ENCODE assay signal across 5 cellular contexts in the genomic region with DNA sequence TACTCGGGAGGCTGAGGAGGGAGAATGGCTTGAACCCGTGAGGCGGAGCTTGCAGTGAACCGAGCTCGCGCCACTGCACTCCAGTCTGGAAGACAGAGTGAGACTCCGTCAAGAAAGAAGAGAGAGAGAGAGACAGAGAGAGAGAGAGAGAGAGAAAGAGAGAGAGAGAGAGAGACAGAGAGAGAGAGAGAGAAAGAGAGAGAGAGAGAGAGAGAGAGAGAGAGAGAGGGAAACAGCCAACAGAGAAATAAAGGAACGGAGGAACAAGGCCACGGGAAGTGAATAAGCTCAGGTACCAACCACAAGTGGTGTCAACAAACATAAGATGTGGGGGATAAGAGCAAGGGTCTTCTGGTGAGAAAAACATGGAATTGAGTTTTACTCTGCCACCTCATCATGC.
A peak's percentile ranks its signal among the peaks of the same experiment; 100 is the strongest.
DNase-seq lines count a peak whose midpoint lies in the region; FAIRE-seq and TF ChIP-seq lines count a peak whose summit lies in the region.
"Not testable (repeated sequence)": the region's sequence is repeated elsewhere in the genome, so short reads cannot be mapped to it uniquely, and the experiment has no call there.

No MANE protein-coding gene starts in this region.

- H3K27ac Mint-ChIP-seq in activated CD4-positive, alpha-beta T cell treated with anti-CD3 and anti-CD28 coated beads, Interleukin-2, amount 10 ng/mL, durations not matched to agents 7 days and 5 days: peak overlapping the region; percentile 64

- not testable (repeated sequence) for H3K27me3 ChIP-seq in adipocyte (replicated peaks; ENCODE audit: control insufficient read depth, insufficient read depth, low read length); subcutaneous abdominal adipose tissue (ENCODE audit: control insufficient read depth in 5 of 5, insufficient read depth in 4 of 5, low read length in 5 of 5)

- POLR2A ChIA-PET in HEK293 (lab: Yijun Ruan, JAX); activated CD4-positive, alpha-beta T cell treated with anti-CD3 and anti-CD28 coated beads, Interleukin-2, amount 10 ng/mL, durations not matched to agents 7 days and 5 days (lab: Charles Lee): not testable (repeated sequence)

- not testable (repeated sequence) for H3K27ac ChIP-seq in HEK293 (ENCODE audit: extremely low read depth, low read depth, low read length); kidney (ENCODE audit: low read depth in 2 of 2, low read length in 2 of 2)
- peak overlapping the region; percentile 88 for H3K27ac ChIP-seq in subcutaneous abdominal adipose tissue (ENCODE audit: low read depth, low read length)

- not testable (repeated sequence) for H3K4me3 Mint-ChIP-seq in activated CD4-positive, alpha-beta T cell treated with anti-CD3 and anti-CD28 coated beads, Interleukin-2, amount 10 ng/mL, durations not matched to agents 7 days and 5 days

- not testable (repeated sequence) for DNase-seq in activated CD4-positive, alpha-beta T cell treated with anti-CD3 and anti-CD28 coated beads, Interleukin-2, amount 10 ng/mL, durations not matched to agents 7 days and 5 days; adipocyte (ENCODE audit: low read depth)
- peak; percentile 43 for DNase-seq in kidney

- H3K4me1 ChIP-seq in HEK293 (ENCODE audit: control insufficient read depth, insufficient read depth, low read length); kidney (ENCODE audit: control insufficient read depth in 1 of 2, insufficient read depth in 1 of 2, low read depth in 1 of 2, low read length in 2 of 2): not testable (repeated sequence)
- peaks cover 35% of the 10 kb centered on the region for H3K4me1 ChIP-seq in adipocyte (ENCODE audit: control insufficient read depth, insufficient read depth, low read length)
- peaks cover 0 to 27% (median 16%) of the 10 kb centered on the region in 5 donors for H3K4me1 ChIP-seq in subcutaneous abdominal adipose tissue (ENCODE audit: control insufficient read depth in 5 of 5, insufficient read depth in 5 of 5, low read length in 5 of 5)

- not testable (repeated sequence) for H3K9me3 ChIP-seq in HEK293 (ENCODE audit: control insufficient read depth, insufficient read depth, low read depth, low read length); adipocyte (ENCODE audit: control insufficient read depth, low read length); kidney (ENCODE audit: control insufficient read depth in 1 of 2, low read length in 2 of 2); subcutaneous abdominal adipose tissue (ENCODE audit: control insufficient read depth in 5 of 5, low read length in 5 of 5)

- H3K36me3 ChIP-seq in HEK293 (ENCODE audit: control insufficient read depth in 2 of 2, insufficient read depth in 1 of 2, low read length in 2 of 2); adipocyte (ENCODE audit: control insufficient read depth, insufficient read depth, low read length, severe bottlenecking); kidney (ENCODE audit: control insufficient read depth in 1 of 2, insufficient read depth in 2 of 2, low read length in 2 of 2); subcutaneous abdominal adipose tissue (ENCODE audit: control insufficient read depth in 5 of 5, insufficient read depth in 5 of 5, low read length in 5 of 5): not testable (repeated sequence)

- FAIRE-seq in kidney (lab: Jason Lieb, UNC): not testable (repeated sequence)

- not testable (repeated sequence) for H3K4me1 Mint-ChIP-seq in activated CD4-positive, alpha-beta T cell treated with anti-CD3 and anti-CD28 coated beads, Interleukin-2, amount 10 ng/mL, durations not matched to agents 7 days and 5 days

- not testable (repeated sequence) for TF ChIP-seq CTCF in HEK293 (tag by site-specific recombination; IDR thresholded peaks at IDR 0.05); kidney (IDR thresholded peaks at IDR 0.05; ENCODE audit: borderline replicate concordance, extremely low read depth, insufficient read depth)

- H3K4me3 ChIP-seq in HEK293 (ENCODE audit: low read depth, low read length); adipocyte (ENCODE audit: low read length); kidney (ENCODE audit: low read length in 2 of 2); subcutaneous abdominal adipose tissue (ENCODE audit: low read depth in 1 of 5, low read length in 5 of 5): not testable (repeated sequence)

- CTCF ChIA-PET in HEK293 (lab: Yijun Ruan, JAX); activated CD4-positive, alpha-beta T cell treated with anti-CD3 and anti-CD28 coated beads, Interleukin-2, amount 10 ng/mL, durations not matched to agents 7 days and 5 days (lab: Charles Lee): not testable (repeated sequence)

- peak overlapping the region; percentile 76 for H3K9ac ChIP-seq in adipocyte (ENCODE audit: low read length)
- not testable (repeated sequence) for H3K9ac ChIP-seq in kidney (ENCODE audit: low read length in 2 of 2); subcutaneous abdominal adipose tissue (ENCODE audit: low read length in 5 of 5)

- intact Hi-C loops in kidney (cut with DNase I): not testable (repeated sequence)

- H3K9me3 Mint-ChIP-seq in activated CD4-positive, alpha-beta T cell treated with anti-CD3 and anti-CD28 coated beads, Interleukin-2, amount 10 ng/mL, durations not matched to agents 7 days and 5 days: not testable (repeated sequence)

- H3K27me3 Mint-ChIP-seq in activated CD4-positive, alpha-beta T cell treated with anti-CD3 and anti-CD28 coated beads, Interleukin-2, amount 10 ng/mL, durations not matched to agents 7 days and 5 days: not testable (repeated sequence)

- H3K36me3 Mint-ChIP-seq in activated CD4-positive, alpha-beta T cell treated with anti-CD3 and anti-CD28 coated beads, Interleukin-2, amount 10 ng/mL, durations not matched to agents 7 days and 5 days (ENCODE audit: low read depth): not testable (repeated sequence)

TF ChIP-seq in HEK293, 187 proteins besides CTCF, POLR2A, EP300 and RAD21:
- TF ChIP-seq ZNF596 (tag by site-specific recombination; IDR thresholded peaks at IDR 0.05): peak; percentile 95
